Comparison of ENCODE assay signal across 8 cellular contexts in genomic region chr10:117537436-117537903, GRCh38. TPM values are rescaled to one million over a fixed set of nuclear protein-coding genes. Genes with fewer than 3 reads are reported as not detected.
DNase-seq lines count a peak whose midpoint lies in the region; ATAC-seq and TF ChIP-seq lines count a peak whose summit lies in the region.

No MANE protein-coding gene starts in this region.

- H3K9me3 Mint-ChIP-seq in CD8-positive, alpha-beta memory T cell, result no peaks in the 10 kb centered on the region

- H3K4me1 Mint-ChIP-seq in CD8-positive, alpha-beta memory T cell, result peaks cover 4 to 16% (median 5%) of the 10 kb centered on the region in 3 donors

- H3K27me3 ChIP-seq in Peyer's patch, result peaks cover 0 to 90% of the 10 kb centered on the region in 2 donors
- peaks cover 26 to 100% (median 100%) of the 10 kb centered on the region in 7 donors for H3K27me3 ChIP-seq in spleen (replicated peaks in 1 of 7)
- H3K27me3 ChIP-seq in CD8-positive, alpha-beta memory T cell (ENCODE audit: insufficient read depth, low read length, poor library complexity, severe bottlenecking), result peaks cover 29% of the 10 kb centered on the region

- H3K36me3 ChIP-seq in Peyer's patch, result no peaks in the 10 kb centered on the region
- no peaks in the 10 kb centered on the region for H3K36me3 ChIP-seq in spleen
- no peaks in the 10 kb centered on the region for H3K36me3 ChIP-seq in CD8-positive, alpha-beta memory T cell (ENCODE audit: insufficient read depth, low read length)

- whole genome bisulfite sequencing in spleen, 5 donors, result 1 to 11% (median 4%) methylated on average over 13 to 39 of the region's 39 CpGs

- no peak overlapping the region for H3K27ac Mint-ChIP-seq in CD8-positive, alpha-beta memory T cell

- intact Hi-C loops in left cardiac atrium (cut with DNase I), result loop anchor here in 1 of 2 donors (2.0 kb wide), 1 partner anchor 703 kb away; no protein-coding TSS in a partner anchor
- intact Hi-C loops in spleen (cut with DNase I; ENCODE audit: low total_unique reads), result no loop called here

- H3K27me3 Mint-ChIP-seq in CD8-positive, alpha-beta memory T cell, result peaks cover 59 to 75% of the 10 kb centered on the region in 2 donors

- ATAC-seq in left cardiac atrium, result peak; percentile 61 to 69

- H3K27ac ChIP-seq in Peyer's patch (no peak overlapping the region), spleen (no peak overlapping the region)
- no peak overlapping the region for H3K27ac ChIP-seq in CD8-positive, alpha-beta memory T cell (ENCODE audit: low read depth, low read length)

- no peak for TF ChIP-seq POLR2A in Peyer's patch (IDR thresholded peaks at IDR 0.05)
- TF ChIP-seq POLR2A in spleen (IDR thresholded peaks at IDR 0.05), result no peak

- DNase-seq in NCI-H82 (lab: John Stamatoyannopoulos, UW) (peak; percentile 31), NCI-H82 treated with DMSO at 0.1 percent for 48 hours (lab: John Stamatoyannopoulos, UW; ENCODE audit: unreplicated experiment) (no peak), Peyer's patch (peak in 1 of 3 donors; percentile 56), left cardiac atrium (peak; percentile 41), spleen (no peak)
- DNase-seq in NK-92 treated with Interleukin-12 subunit alpha and Interleukin-12 subunit beta, amount 100 ng/mL, for 24 hours (lab: John Stamatoyannopoulos, UW), result no peak
- DNase-seq in CD8-positive, alpha-beta memory T cell, result no peak
- no peak for DNase-seq in central memory CD4-positive, alpha-beta T cell

- POLR2A ChIA-PET in CD8-positive, alpha-beta memory T cell (lab: Charles Lee), result no interaction called here

- H3K4me3 ChIP-seq in Peyer's patch, result peak overlapping the region in 2 of 4 donors; percentile 4 to 20
- peak overlapping the region in 3 of 8 donors; percentile 7 to 39 (median 20) for H3K4me3 ChIP-seq in spleen
- H3K4me3 ChIP-seq in CD8-positive, alpha-beta memory T cell (ENCODE audit: low read length), result no peak overlapping the region

- H3K4me1 ChIP-seq in Peyer's patch, result peaks cover 0 to 35% (median 0%) of the 10 kb centered on the region in 4 donors
- peaks cover 4 to 74% (median 41%) of the 10 kb centered on the region in 6 donors for H3K4me1 ChIP-seq in spleen
- H3K4me1 ChIP-seq in CD8-positive, alpha-beta memory T cell (ENCODE audit: insufficient read depth, low read length), result no peaks in the 10 kb centered on the region

- CTCF ChIA-PET in CD8-positive, alpha-beta memory T cell (lab: Charles Lee), result no interaction called here

- H3K9me3 ChIP-seq in Peyer's patch (no peaks in the 10 kb centered on the region), spleen (no peaks in the 10 kb centered on the region)
- H3K9me3 ChIP-seq in CD8-positive, alpha-beta memory T cell (ENCODE audit: low read length), result no peaks in the 10 kb centered on the region

- no peaks in the 10 kb centered on the region for H3K36me3 Mint-ChIP-seq in CD8-positive, alpha-beta memory T cell

- peak overlapping the region in 1 of 7 donors; percentile 26 for H3K4me3 Mint-ChIP-seq in CD8-positive, alpha-beta memory T cell

- TF ChIP-seq CTCF in Peyer's patch (IDR thresholded peaks at IDR 0.05) (peak in 4 of 6 experiments; percentile 31 to 62 (median 59)), spleen (IDR thresholded peaks at IDR 0.05 in 8 of 11, conservative IDR thresholded peaks at IDR 0.05 in 3 of 11) (peak in 9 of 11 experiments; percentile 15 to 76 (median 67))

RNA-seq across cellular contexts. Expression of gene EMX2, which starts 5.1 kb away (rescaled TPM):
- total RNA-seq in Peyer's patch, result not detected
- total RNA-seq in left cardiac atrium, result under 1 TPM; 0.26 to 0.56 TPM
- not detected for total RNA-seq in spleen
- under 1 TPM in 1 of 3 donors, not detected in 2; 0.06 TPM for polyA plus RNA-seq in spleen
- not detected for total RNA-seq in CD8-positive, alpha-beta memory T cell
- not detected for polyA plus RNA-seq in CD8-positive, alpha-beta memory T cell

Comparison
In these comparisons a context has a peak if more than half of its experiments do, and no peak if none do; other contexts are left out.
1. DNase-seq: peak in NCI-H82 (single experiment) and left cardiac atrium (single experiment); none in NCI-H82 treated with DMSO at 0.1 percent for 48 hours (single experiment), spleen (single experiment), NK-92 treated with Interleukin-12 subunit alpha and Interleukin-12 subunit beta, amount 100 ng/mL, for 24 hours (single experiment), CD8-positive, alpha-beta memory T cell (0 of 5) and central memory CD4-positive, alpha-beta T cell (single experiment).